ENCODE assay signal across 1 cellular context in the genomic region with DNA sequence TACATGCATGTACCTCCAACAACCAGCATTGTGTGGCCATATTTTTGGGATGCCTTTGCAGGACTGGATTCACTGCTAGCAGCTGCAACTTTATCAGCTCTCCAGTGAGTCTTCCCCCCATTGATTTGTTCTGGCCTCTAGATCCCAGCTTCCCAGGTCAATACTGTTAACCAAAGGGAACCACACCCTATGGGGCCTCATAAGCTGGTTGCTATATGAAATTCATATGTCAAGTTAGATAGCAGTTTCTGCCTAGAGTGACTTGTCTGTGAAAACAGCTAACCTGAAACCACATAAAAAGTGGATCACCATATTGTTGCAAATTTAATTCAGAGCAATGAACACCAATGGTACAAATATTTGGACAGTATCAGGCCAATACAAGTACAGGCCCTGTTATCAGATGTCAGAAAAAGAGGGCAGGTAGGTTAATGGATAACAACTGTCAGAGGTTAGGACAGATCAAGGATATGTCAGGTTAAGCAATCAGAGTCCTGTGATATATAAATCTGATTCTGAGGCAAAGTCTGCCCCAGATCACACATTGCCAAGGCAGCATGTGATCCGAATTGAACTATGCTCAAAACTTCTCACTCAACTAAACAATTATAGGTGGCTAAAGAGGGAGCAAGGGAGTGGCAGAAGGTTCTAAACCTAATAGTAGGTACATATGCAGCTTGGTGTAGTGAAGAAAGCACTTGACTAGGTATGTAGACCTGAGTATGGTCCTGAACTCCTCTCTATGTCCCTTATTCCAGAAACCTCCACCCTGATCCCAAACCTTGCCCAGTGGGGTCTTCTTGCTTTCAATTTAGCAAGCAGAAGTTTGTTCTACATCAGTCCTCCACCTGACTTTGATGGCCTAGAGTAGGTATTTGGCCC.
TF ChIP-seq lines count a peak whose summit lies in the region.

No MANE protein-coding gene starts in this region.

TF ChIP-seq in HepG2, 621 proteins besides CTCF, POLR2A, EP300 and RAD21 (continued from another document and continues in another):
- TF ChIP-seq, protein P1, sequence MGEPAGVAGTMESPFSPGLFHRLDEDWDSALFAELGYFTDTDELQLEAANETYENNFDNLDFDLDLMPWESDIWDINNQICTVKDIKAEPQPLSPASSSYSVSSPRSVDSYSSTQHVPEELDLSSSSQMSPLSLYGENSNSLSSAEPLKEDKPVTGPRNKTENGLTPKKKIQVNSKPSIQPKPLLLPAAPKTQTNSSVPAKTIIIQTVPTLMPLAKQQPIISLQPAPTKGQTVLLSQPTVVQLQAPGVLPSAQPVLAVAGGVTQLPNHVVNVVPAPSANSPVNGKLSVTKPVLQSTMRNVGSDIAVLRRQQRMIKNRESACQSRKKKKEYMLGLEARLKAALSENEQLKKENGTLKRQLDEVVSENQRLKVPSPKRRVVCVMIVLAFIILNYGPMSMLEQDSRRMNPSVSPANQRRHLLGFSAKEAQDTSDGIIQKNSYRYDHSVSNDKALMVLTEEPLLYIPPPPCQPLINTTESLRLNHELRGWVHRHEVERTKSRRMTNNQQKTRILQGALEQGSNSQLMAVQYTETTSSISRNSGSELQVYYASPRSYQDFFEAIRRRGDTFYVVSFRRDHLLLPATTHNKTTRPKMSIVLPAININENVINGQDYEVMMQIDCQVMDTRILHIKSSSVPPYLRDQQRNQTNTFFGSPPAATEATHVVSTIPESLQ (CRISPR knock-in tag; conservative IDR thresholded peaks at IDR 0.05) = no peak
- no peak for TF ChIP-seq SRSF1 (optimal IDR thresholded peaks at IDR 0.05; ENCODE audit: low read depth, low read length)
- 0 out of 2 replicates have a peak, but pooled peaks have one; percentile 32 for TF ChIP-seq HHEX (CRISPR knock-in tag; IDR thresholded peaks at IDR 0.05)
- no peak for TF ChIP-seq ZNF30 (CRISPR knock-in tag; IDR thresholded peaks at IDR 0.05)
- no peak; the same call in 1 of the 2 replicates for TF ChIP-seq KLF9 (CRISPR knock-in tag; IDR thresholded peaks at IDR 0.05; ENCODE audit: low read depth)
- TF ChIP-seq ZNF274 (CRISPR knock-in tag; IDR thresholded peaks at IDR 0.05) = no peak
- no peak for TF ChIP-seq KLF11 (CRISPR knock-in tag; IDR thresholded peaks at IDR 0.05)
- TF ChIP-seq GFI1 (CRISPR knock-in tag; IDR thresholded peaks at IDR 0.05; ENCODE audit: borderline replicate concordance) = peak; percentile 98
- TF ChIP-seq, protein P2, sequence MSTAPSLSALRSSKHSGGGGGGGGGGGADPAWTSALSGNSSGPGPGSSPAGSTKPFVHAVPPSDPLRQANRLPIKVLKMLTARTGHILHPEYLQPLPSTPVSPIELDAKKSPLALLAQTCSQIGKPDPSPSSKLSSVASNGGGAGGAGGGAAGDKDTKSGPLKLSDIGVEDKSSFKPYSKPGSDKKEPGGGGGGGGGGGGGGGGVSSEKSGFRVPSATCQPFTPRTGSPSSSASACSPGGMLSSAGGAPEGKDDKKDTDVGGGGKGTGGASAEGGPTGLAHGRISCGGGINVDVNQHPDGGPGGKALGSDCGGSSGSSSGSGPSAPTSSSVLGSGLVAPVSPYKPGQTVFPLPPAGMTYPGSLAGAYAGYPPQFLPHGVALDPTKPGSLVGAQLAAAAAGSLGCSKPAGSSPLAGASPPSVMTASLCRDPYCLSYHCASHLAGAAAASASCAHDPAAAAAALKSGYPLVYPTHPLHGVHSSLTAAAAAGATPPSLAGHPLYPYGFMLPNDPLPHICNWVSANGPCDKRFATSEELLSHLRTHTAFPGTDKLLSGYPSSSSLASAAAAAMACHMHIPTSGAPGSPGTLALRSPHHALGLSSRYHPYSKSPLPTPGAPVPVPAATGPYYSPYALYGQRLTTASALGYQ (CRISPR knock-in tag; IDR thresholded peaks at IDR 0.05) = peak; percentile 83; the same call in 1 of the 2 replicates
- peak; percentile 77; the same call in 1 of the 2 replicates for TF ChIP-seq ZNF816 (CRISPR knock-in tag; IDR thresholded peaks at IDR 0.05; ENCODE audit: borderline replicate concordance)
- TF ChIP-seq ZBTB7A (CRISPR knock-in tag; IDR thresholded peaks at IDR 0.05) = no peak; the same call in 1 of the 2 replicates
- TF ChIP-seq HNRNPK (IDR thresholded peaks at IDR 0.05; ENCODE audit: low read depth, low read length, poor library complexity, severe bottlenecking) = no peak
- TF ChIP-seq ZNF75D (CRISPR knock-in tag; IDR thresholded peaks at IDR 0.05; ENCODE audit: borderline replicate concordance) = no peak
- TF ChIP-seq DNMT3B (CRISPR knock-in tag; conservative IDR thresholded peaks at IDR 0.05) = no peak
- no peak for TF ChIP-seq ZNF496 (CRISPR knock-in tag; IDR thresholded peaks at IDR 0.05; ENCODE audit: insufficient replicate concordance)
- TF ChIP-seq, protein P3, sequence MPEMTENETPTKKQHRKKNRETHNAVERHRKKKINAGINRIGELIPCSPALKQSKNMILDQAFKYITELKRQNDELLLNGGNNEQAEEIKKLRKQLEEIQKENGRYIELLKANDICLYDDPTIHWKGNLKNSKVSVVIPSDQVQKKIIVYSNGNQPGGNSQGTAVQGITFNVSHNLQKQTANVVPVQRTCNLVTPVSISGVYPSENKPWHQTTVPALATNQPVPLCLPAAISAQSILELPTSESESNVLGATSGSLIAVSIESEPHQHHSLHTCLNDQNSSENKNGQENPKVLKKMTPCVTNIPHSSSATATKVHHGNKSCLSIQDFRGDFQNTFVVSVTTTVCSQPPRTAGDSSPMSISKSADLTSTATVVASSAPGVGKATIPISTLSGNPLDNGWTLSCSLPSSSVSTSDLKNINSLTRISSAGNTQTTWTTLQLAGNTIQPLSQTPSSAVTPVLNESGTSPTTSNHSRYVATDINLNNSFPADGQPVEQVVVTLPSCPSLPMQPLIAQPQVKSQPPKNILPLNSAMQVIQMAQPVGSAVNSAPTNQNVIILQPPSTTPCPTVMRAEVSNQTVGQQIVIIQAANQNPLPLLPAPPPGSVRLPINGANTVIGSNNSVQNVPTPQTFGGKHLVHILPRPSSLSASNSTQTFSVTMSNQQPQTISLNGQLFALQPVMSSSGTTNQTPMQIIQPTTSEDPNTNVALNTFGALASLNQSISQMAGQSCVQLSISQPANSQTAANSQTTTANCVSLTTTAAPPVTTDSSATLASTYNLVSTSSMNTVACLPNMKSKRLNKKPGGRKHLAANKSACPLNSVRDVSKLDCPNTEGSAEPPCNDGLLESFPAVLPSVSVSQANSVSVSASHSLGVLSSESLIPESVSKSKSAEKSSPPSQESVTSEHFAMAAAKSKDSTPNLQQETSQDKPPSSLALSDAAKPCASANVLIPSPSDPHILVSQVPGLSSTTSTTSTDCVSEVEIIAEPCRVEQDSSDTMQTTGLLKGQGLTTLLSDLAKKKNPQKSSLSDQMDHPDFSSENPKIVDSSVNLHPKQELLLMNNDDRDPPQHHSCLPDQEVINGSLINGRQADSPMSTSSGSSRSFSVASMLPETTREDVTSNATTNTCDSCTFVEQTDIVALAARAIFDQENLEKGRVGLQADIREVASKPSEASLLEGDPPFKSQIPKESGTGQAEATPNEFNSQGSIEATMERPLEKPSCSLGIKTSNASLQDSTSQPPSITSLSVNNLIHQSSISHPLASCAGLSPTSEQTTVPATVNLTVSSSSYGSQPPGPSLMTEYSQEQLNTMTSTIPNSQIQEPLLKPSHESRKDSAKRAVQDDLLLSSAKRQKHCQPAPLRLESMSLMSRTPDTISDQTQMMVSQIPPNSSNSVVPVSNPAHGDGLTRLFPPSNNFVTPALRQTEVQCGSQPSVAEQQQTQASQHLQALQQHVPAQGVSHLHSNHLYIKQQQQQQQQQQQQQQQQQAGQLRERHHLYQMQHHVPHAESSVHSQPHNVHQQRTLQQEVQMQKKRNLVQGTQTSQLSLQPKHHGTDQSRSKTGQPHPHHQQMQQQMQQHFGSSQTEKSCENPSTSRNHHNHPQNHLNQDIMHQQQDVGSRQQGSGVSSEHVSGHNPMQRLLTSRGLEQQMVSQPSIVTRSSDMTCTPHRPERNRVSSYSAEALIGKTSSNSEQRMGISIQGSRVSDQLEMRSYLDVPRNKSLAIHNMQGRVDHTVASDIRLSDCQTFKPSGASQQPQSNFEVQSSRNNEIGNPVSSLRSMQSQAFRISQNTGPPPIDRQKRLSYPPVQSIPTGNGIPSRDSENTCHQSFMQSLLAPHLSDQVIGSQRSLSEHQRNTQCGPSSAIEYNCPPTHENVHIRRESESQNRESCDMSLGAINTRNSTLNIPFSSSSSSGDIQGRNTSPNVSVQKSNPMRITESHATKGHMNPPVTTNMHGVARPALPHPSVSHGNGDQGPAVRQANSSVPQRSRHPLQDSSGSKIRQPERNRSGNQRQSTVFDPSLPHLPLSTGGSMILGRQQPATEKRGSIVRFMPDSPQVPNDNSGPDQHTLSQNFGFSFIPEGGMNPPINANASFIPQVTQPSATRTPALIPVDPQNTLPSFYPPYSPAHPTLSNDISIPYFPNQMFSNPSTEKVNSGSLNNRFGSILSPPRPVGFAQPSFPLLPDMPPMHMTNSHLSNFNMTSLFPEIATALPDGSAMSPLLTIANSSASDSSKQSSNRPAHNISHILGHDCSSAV (CRISPR knock-in tag; IDR thresholded peaks at IDR 0.05; ENCODE audit: borderline replicate concordance) = no peak
- TF ChIP-seq ZNF790 (CRISPR knock-in tag; IDR thresholded peaks at IDR 0.05; ENCODE audit: borderline replicate concordance) = no peak
- TF ChIP-seq, protein P4, sequence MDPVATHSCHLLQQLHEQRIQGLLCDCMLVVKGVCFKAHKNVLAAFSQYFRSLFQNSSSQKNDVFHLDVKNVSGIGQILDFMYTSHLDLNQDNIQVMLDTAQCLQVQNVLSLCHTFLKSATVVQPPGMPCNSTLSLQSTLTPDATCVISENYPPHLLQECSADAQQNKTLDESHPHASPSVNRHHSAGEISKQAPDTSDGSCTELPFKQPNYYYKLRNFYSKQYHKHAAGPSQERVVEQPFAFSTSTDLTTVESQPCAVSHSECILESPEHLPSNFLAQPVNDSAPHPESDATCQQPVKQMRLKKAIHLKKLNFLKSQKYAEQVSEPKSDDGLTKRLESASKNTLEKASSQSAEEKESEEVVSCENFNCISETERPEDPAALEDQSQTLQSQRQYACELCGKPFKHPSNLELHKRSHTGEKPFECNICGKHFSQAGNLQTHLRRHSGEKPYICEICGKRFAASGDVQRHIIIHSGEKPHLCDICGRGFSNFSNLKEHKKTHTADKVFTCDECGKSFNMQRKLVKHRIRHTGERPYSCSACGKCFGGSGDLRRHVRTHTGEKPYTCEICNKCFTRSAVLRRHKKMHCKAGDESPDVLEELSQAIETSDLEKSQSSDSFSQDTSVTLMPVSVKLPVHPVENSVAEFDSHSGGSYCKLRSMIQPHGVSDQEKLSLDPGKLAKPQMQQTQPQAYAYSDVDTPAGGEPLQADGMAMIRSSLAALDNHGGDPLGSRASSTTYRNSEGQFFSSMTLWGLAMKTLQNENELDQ (CRISPR knock-in tag; IDR thresholded peaks at IDR 0.05; ENCODE audit: borderline replicate concordance) = no peak
- TF ChIP-seq PAWR (CRISPR knock-in tag; IDR thresholded peaks at IDR 0.05; ENCODE audit: borderline replicate concordance) = no peak
- TF ChIP-seq, protein P5, sequence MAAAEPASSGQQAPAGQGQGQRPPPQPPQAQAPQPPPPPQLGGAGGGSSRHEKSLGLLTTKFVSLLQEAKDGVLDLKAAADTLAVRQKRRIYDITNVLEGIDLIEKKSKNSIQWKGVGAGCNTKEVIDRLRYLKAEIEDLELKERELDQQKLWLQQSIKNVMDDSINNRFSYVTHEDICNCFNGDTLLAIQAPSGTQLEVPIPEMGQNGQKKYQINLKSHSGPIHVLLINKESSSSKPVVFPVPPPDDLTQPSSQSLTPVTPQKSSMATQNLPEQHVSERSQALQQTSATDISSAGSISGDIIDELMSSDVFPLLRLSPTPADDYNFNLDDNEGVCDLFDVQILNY (CRISPR knock-in tag; conservative IDR thresholded peaks at IDR 0.05) = no peak
- TF ChIP-seq ZNF589 (CRISPR knock-in tag; conservative IDR thresholded peaks at IDR 0.05) = no peak
- no peak for TF ChIP-seq NR3C1 (CRISPR knock-in tag; IDR thresholded peaks at IDR 0.05)
- TF ChIP-seq ISL2 (CRISPR knock-in tag; IDR thresholded peaks at IDR 0.05) = peak; percentile 93
- TF ChIP-seq, protein P6, sequence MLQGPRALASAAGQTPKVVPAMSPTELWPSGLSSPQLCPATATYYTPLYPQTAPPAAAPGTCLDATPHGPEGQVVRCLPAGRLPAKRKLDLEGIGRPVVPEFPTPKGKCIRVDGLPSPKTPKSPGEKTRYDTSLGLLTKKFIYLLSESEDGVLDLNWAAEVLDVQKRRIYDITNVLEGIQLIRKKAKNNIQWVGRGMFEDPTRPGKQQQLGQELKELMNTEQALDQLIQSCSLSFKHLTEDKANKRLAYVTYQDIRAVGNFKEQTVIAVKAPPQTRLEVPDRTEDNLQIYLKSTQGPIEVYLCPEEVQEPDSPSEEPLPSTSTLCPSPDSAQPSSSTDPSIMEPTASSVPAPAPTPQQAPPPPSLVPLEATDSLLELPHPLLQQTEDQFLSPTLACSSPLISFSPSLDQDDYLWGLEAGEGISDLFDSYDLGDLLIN (CRISPR knock-in tag; IDR thresholded peaks at IDR 0.05; ENCODE audit: borderline replicate concordance) = no peak
- TF ChIP-seq, protein P7, sequence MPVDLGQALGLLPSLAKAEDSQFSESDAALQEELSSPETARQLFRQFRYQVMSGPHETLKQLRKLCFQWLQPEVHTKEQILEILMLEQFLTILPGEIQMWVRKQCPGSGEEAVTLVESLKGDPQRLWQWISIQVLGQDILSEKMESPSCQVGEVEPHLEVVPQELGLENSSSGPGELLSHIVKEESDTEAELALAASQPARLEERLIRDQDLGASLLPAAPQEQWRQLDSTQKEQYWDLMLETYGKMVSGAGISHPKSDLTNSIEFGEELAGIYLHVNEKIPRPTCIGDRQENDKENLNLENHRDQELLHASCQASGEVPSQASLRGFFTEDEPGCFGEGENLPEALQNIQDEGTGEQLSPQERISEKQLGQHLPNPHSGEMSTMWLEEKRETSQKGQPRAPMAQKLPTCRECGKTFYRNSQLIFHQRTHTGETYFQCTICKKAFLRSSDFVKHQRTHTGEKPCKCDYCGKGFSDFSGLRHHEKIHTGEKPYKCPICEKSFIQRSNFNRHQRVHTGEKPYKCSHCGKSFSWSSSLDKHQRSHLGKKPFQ (CRISPR knock-in tag; IDR thresholded peaks at IDR 0.05; ENCODE audit: insufficient replicate concordance) = no peak
- TF ChIP-seq, protein P8, sequence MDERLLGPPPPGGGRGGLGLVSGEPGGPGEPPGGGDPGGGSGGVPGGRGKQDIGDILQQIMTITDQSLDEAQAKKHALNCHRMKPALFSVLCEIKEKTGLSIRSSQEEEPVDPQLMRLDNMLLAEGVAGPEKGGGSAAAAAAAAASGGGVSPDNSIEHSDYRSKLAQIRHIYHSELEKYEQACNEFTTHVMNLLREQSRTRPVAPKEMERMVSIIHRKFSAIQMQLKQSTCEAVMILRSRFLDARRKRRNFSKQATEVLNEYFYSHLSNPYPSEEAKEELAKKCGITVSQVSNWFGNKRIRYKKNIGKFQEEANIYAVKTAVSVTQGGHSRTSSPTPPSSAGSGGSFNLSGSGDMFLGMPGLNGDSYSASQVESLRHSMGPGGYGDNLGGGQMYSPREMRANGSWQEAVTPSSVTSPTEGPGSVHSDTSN (CRISPR knock-in tag; IDR thresholded peaks at IDR 0.05) = peak; percentile 71
- TF ChIP-seq ARNT (IDR thresholded peaks at IDR 0.05) = no peak
- peak; percentile 55; the same call in 1 of the 2 replicates for TF ChIP-seq NR2C2 (CRISPR knock-in tag; IDR thresholded peaks at IDR 0.05; ENCODE audit: borderline replicate concordance)
- TF ChIP-seq, protein P9, sequence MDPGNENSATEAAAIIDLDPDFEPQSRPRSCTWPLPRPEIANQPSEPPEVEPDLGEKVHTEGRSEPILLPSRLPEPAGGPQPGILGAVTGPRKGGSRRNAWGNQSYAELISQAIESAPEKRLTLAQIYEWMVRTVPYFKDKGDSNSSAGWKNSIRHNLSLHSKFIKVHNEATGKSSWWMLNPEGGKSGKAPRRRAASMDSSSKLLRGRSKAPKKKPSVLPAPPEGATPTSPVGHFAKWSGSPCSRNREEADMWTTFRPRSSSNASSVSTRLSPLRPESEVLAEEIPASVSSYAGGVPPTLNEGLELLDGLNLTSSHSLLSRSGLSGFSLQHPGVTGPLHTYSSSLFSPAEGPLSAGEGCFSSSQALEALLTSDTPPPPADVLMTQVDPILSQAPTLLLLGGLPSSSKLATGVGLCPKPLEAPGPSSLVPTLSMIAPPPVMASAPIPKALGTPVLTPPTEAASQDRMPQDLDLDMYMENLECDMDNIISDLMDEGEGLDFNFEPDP (CRISPR knock-in tag; conservative IDR thresholded peaks at IDR 0.05) = no peak
- peak; percentile 97 for TF ChIP-seq CEBPG (CRISPR knock-in tag; IDR thresholded peaks at IDR 0.05)
- TF ChIP-seq ZNF225 (CRISPR knock-in tag; IDR thresholded peaks at IDR 0.05) = no peak
- TF ChIP-seq SIX4 (CRISPR knock-in tag; IDR thresholded peaks at IDR 0.05) = peak; percentile 71; the same call in 1 of the 2 replicates
